10 cellular contexts compared by ENCODE assay signal in genomic region chr18:22466608-22467390, GRCh38. TPM values are rescaled to one million over a fixed set of nuclear protein-coding genes. Genes with fewer than 3 reads are reported as not detected.
A peak's percentile ranks its signal among the peaks of the same experiment; 100 is the strongest.
DNase-seq lines count a peak whose midpoint lies in the region; ATAC-seq and TF ChIP-seq lines count a peak whose summit lies in the region.
"Had no signal": no experiment of that assay in that cellular context is flagged by ENCODE, and none has a peak within 500 bp of the region (broad histone marks: within the 10 kb centered on the region; RNA-seq: fewer than 3 reads in every experiment).

No MANE protein-coding gene starts in this region.

- H3K36me3 ChIP-seq in brain microvascular endothelial cell (replicated peaks) (no peaks in the 10 kb centered on the region), thoracic aorta (no peaks in the 10 kb centered on the region)

- H3K9me3 ChIP-seq in thoracic aorta = peaks cover 4% of the 10 kb centered on the region

- H3K4me3 Mint-ChIP-seq in immature natural killer cell = peak overlapping the region; percentile 38 to 86 (median 82)
- no peak overlapping the region for H3K4me3 Mint-ChIP-seq in activated CD4-positive, alpha-beta memory T cell treated with anti-CD3 and anti-CD28 coated beads for 36 hours
- H3K4me3 Mint-ChIP-seq in WTC11 = no peak overlapping the region
- H3K4me3 Mint-ChIP-seq in activated CD4-positive, alpha-beta memory T cell treated with anti-CD3 and anti-CD28 coated beads, Interleukin-2, amount 10 ng/mL, durations not matched to agents 7 days and 5 days = no peak overlapping the region
- H3K4me3 Mint-ChIP-seq: activated naive CD8-positive, alpha-beta T cell treated with anti-CD3 and anti-CD28 coated beads, Interleukin-2, amount 50 U/mL, for 24 hours had no signal

- H3K27me3 Mint-ChIP-seq in immature natural killer cell (ENCODE audit: low read depth in 3 of 3) (peaks cover 2 to 9% (median 9%) of the 10 kb centered on the region in 3 donors), WTC11 (ENCODE audit: low read depth) (no peaks in the 10 kb centered on the region; the same call in 1 of the 2 replicates)
- H3K27me3 Mint-ChIP-seq in activated CD4-positive, alpha-beta memory T cell treated with anti-CD3 and anti-CD28 coated beads for 36 hours = no peaks in the 10 kb centered on the region
- H3K27me3 Mint-ChIP-seq in activated CD4-positive, alpha-beta memory T cell treated with anti-CD3 and anti-CD28 coated beads, Interleukin-2, amount 10 ng/mL, durations not matched to agents 7 days and 5 days = no peaks in the 10 kb centered on the region
- H3K27me3 Mint-ChIP-seq: activated naive CD8-positive, alpha-beta T cell treated with anti-CD3 and anti-CD28 coated beads, Interleukin-2, amount 50 U/mL, for 24 hours had no signal

- H3K4me1 ChIP-seq in thoracic aorta (ENCODE audit: control insufficient read depth in 1 of 2, low read depth in 2 of 2) = peaks cover 24 to 47% of the 10 kb centered on the region in 2 donors

- in situ Hi-C loops in brain microvascular endothelial cell (cut with HindIII; ENCODE audit: low pct_ligation_motif_present, low sequenced_read_pairs) = no loop called here

- H3K9me3 Mint-ChIP-seq in immature natural killer cell = no peaks in the 10 kb centered on the region
- no peaks in the 10 kb centered on the region for H3K9me3 Mint-ChIP-seq in activated CD4-positive, alpha-beta memory T cell treated with anti-CD3 and anti-CD28 coated beads for 36 hours
- no peaks in the 10 kb centered on the region for H3K9me3 Mint-ChIP-seq in WTC11
- H3K9me3 Mint-ChIP-seq in activated CD4-positive, alpha-beta memory T cell treated with anti-CD3 and anti-CD28 coated beads, Interleukin-2, amount 10 ng/mL, durations not matched to agents 7 days and 5 days = no peaks in the 10 kb centered on the region
- H3K9me3 Mint-ChIP-seq: activated naive CD8-positive, alpha-beta T cell treated with anti-CD3 and anti-CD28 coated beads, Interleukin-2, amount 50 U/mL, for 24 hours had no signal

- H3K27ac Mint-ChIP-seq in immature natural killer cell = peak overlapping the region; percentile 84 to 92 (median 88)
- no peak overlapping the region for H3K27ac Mint-ChIP-seq in activated CD4-positive, alpha-beta memory T cell treated with anti-CD3 and anti-CD28 coated beads for 36 hours
- H3K27ac Mint-ChIP-seq in WTC11 = no peak overlapping the region
- H3K27ac Mint-ChIP-seq in activated CD4-positive, alpha-beta memory T cell treated with anti-CD3 and anti-CD28 coated beads, Interleukin-2, amount 10 ng/mL, durations not matched to agents 7 days and 5 days = no peak overlapping the region
- H3K27ac Mint-ChIP-seq: activated naive CD8-positive, alpha-beta T cell treated with anti-CD3 and anti-CD28 coated beads, Interleukin-2, amount 50 U/mL, for 24 hours had no signal

- TF ChIP-seq CTCF in brain microvascular endothelial cell (IDR thresholded peaks at IDR 0.05; ENCODE audit: low read depth, low read length, missing control alignments) (no peak), thoracic aorta (IDR thresholded peaks at IDR 0.05) (no peak), WTC11 (IDR thresholded peaks at IDR 0.05) (no peak)

- intact Hi-C loops in activated CD4-positive, alpha-beta memory T cell treated with anti-CD3 and anti-CD28 coated beads for 36 hours (cut with micrococcal nuclease) = no loop called here

- CTCF ChIA-PET in HEK293T (lab: Yijun Ruan, JAX) (interaction anchor here (1.8 kb wide), 1 partner anchor 96 kb away, joined by 5 read pairs; no protein-coding TSS in a partner anchor), WTC11 (lab: Charles Lee) (no interaction called here)
- CTCF ChIA-PET in activated CD4-positive, alpha-beta memory T cell treated with anti-CD3 and anti-CD28 coated beads for 36 hours (lab: Charles Lee) = no interaction called here
- CTCF ChIA-PET in activated CD4-positive, alpha-beta memory T cell treated with anti-CD3 and anti-CD28 coated beads, Interleukin-2, amount 10 ng/mL, durations not matched to agents 7 days and 5 days (lab: Charles Lee) = no interaction called here

- POLR2A ChIA-PET in HEK293T (lab: Yijun Ruan, JAX) = interaction anchor here (0.6 to 2.4 kb wide), 16 partner anchors 8 to 295 kb away, joined by 3 to 13 read pairs (median 3); no protein-coding TSS in a partner anchor
- POLR2A ChIA-PET in activated CD4-positive, alpha-beta memory T cell treated with anti-CD3 and anti-CD28 coated beads for 36 hours (lab: Charles Lee) = no interaction called here
- POLR2A ChIA-PET in WTC11 (lab: Charles Lee) = no interaction called here
- POLR2A ChIA-PET in activated CD4-positive, alpha-beta memory T cell treated with anti-CD3 and anti-CD28 coated beads, Interleukin-2, amount 10 ng/mL, durations not matched to agents 7 days and 5 days (lab: Charles Lee) = no interaction called here

- DNase-seq in HEK293T (ENCODE audit: extremely low spot score) (peak; percentile 6), brain microvascular endothelial cell (peak; percentile 86), immature natural killer cell (peak in 1 of 3 donors; percentile 3), thoracic aorta (ENCODE audit: low spot score) (no peak), WTC11 (ENCODE audit: low spot score) (no peak)
- no peak for DNase-seq in activated CD4-positive, alpha-beta memory T cell treated with anti-CD3 and anti-CD28 coated beads for 36 hours
- no peak for DNase-seq in activated CD4-positive, alpha-beta memory T cell treated with anti-CD3 and anti-CD28 coated beads, Interleukin-2, amount 10 ng/mL, durations not matched to agents 7 days and 5 days
- DNase-seq: activated naive CD8-positive, alpha-beta T cell treated with anti-CD3 and anti-CD28 coated beads, Interleukin-2, amount 50 U/mL, for 24 hours; NCI-H1436 treated with DMSO at 0.1 percent for 48 hours had no signal

- H3K27me3 ChIP-seq in brain microvascular endothelial cell (replicated peaks) (no peaks in the 10 kb centered on the region), thoracic aorta (replicated peaks; ENCODE audit: insufficient read depth) (no peaks in the 10 kb centered on the region)

- H3K4me1 Mint-ChIP-seq in immature natural killer cell (peaks cover 38 to 51% of the 10 kb centered on the region in 2 donors), WTC11 (peaks cover 21% of the 10 kb centered on the region)
- H3K4me1 Mint-ChIP-seq in activated CD4-positive, alpha-beta memory T cell treated with anti-CD3 and anti-CD28 coated beads for 36 hours (ENCODE audit: low read depth) = no peaks in the 10 kb centered on the region
- no peaks in the 10 kb centered on the region for H3K4me1 Mint-ChIP-seq in activated CD4-positive, alpha-beta memory T cell treated with anti-CD3 and anti-CD28 coated beads, Interleukin-2, amount 10 ng/mL, durations not matched to agents 7 days and 5 days

- H3K4me3 ChIP-seq in brain microvascular endothelial cell (ENCODE audit: low read depth, low read length) = no peak overlapping the region
- H3K4me3 ChIP-seq in thoracic aorta = peak overlapping the region; percentile 16

- no peak for ATAC-seq in thoracic aorta (ENCODE audit: insufficient number of reproducible peaks, low FRiP score, low read depth)
- ATAC-seq in WTC11 = no peak
- no peak for ATAC-seq in GM18498 (IDR thresholded peaks at IDR 0.05; ENCODE audit: unreplicated experiment)
- ATAC-seq: activated naive CD8-positive, alpha-beta T cell treated with anti-CD3 and anti-CD28 coated beads, Interleukin-2, amount 50 U/mL, for 24 hours had no signal

- peak overlapping the region; percentile 96 for H3K27ac ChIP-seq in brain microvascular endothelial cell
- peak overlapping the region; percentile 89 to 91 for H3K27ac ChIP-seq in thoracic aorta

- peaks cover 0 to 6% (median 0%) of the 10 kb centered on the region in 3 donors for H3K36me3 Mint-ChIP-seq in immature natural killer cell
- H3K36me3 Mint-ChIP-seq in activated CD4-positive, alpha-beta memory T cell treated with anti-CD3 and anti-CD28 coated beads for 36 hours = no peaks in the 10 kb centered on the region
- peaks cover 2% of the 10 kb centered on the region; the same call in 1 of the 2 replicates for H3K36me3 Mint-ChIP-seq in WTC11
- no peaks in the 10 kb centered on the region for H3K36me3 Mint-ChIP-seq in activated CD4-positive, alpha-beta memory T cell treated with anti-CD3 and anti-CD28 coated beads, Interleukin-2, amount 10 ng/mL, durations not matched to agents 7 days and 5 days (ENCODE audit: low read depth)

TF ChIP-seq in HEK293T, 16 proteins besides CTCF, POLR2A, EP300 and RAD21 (continues in another document):
- no peak for TF ChIP-seq ELF4 (IDR thresholded peaks at IDR 0.05)
- TF ChIP-seq LEF1 (IDR thresholded peaks at IDR 0.05; ENCODE audit: borderline replicate concordance) = no peak
- no peak for TF ChIP-seq BHLHE40 (IDR thresholded peaks at IDR 0.05; ENCODE audit: borderline replicate concordance)
- TF ChIP-seq CTBP1 (IDR thresholded peaks at IDR 0.05; ENCODE audit: borderline replicate concordance) = no peak
- TF ChIP-seq NFRKB (IDR thresholded peaks at IDR 0.05) = no peak
- TF ChIP-seq FOXK2 (IDR thresholded peaks at IDR 0.05) = no peak
- TF ChIP-seq HDGF (IDR thresholded peaks at IDR 0.05; ENCODE audit: borderline replicate concordance) = no peak
- TF ChIP-seq SUZ12 (IDR thresholded peaks at IDR 0.05) = no peak
- no peak for TF ChIP-seq L3MBTL2 (conservative IDR thresholded peaks at IDR 0.05)
- no peak for TF ChIP-seq SP1 (IDR thresholded peaks at IDR 0.05)
- TF ChIP-seq FOXM1 (IDR thresholded peaks at IDR 0.05; ENCODE audit: borderline replicate concordance) = no peak
- TF ChIP-seq ARNT (IDR thresholded peaks at IDR 0.05) = no peak
- TF ChIP-seq FOXA1 (IDR thresholded peaks at IDR 0.05) = no peak

RNA-seq across cellular contexts. Expression of gene CTAGE1, which starts 49.1 kb away (rescaled TPM):
- polyA plus RNA-seq in immature natural killer cell = not detected
- total RNA-seq in thoracic aorta = not detected
- not detected for total RNA-seq in activated CD4-positive, alpha-beta memory T cell treated with anti-CD3 and anti-CD28 coated beads for 36 hours
- not detected in 3 replicates for total RNA-seq in WTC11 (2021)
- total RNA-seq in activated CD4-positive, alpha-beta memory T cell treated with anti-CD3 and anti-CD28 coated beads, Interleukin-2, amount 10 ng/mL, durations not matched to agents 7 days and 5 days = not detected

Comparison
In these comparisons a context has a peak if more than half of its experiments do, and no peak if none do; other contexts are left out.
1. DNase-seq: peak in HEK293T (single experiment) and brain microvascular endothelial cell (single experiment); none in thoracic aorta (single experiment), activated CD4-positive, alpha-beta memory T cell treated with anti-CD3 and anti-CD28 coated beads for 36 hours (single experiment), WTC11 (single experiment) and activated CD4-positive, alpha-beta memory T cell treated with anti-CD3 and anti-CD28 coated beads, Interleukin-2, amount 10 ng/mL, durations not matched to agents 7 days and 5 days (single experiment).
2. H3K27ac Mint-ChIP-seq: peak in immature natural killer cell (6 of 6); none in activated CD4-positive, alpha-beta memory T cell treated with anti-CD3 and anti-CD28 coated beads for 36 hours (single experiment), WTC11 (single experiment) and activated CD4-positive, alpha-beta memory T cell treated with anti-CD3 and anti-CD28 coated beads, Interleukin-2, amount 10 ng/mL, durations not matched to agents 7 days and 5 days (single experiment).
3. H3K4me3 Mint-ChIP-seq: peak in immature natural killer cell (5 of 5); none in activated CD4-positive, alpha-beta memory T cell treated with anti-CD3 and anti-CD28 coated beads for 36 hours (single experiment), WTC11 (single experiment) and activated CD4-positive, alpha-beta memory T cell treated with anti-CD3 and anti-CD28 coated beads, Interleukin-2, amount 10 ng/mL, durations not matched to agents 7 days and 5 days (single experiment).